In genomic region chr9:38362912-38363588, GRCh38 we compare ENCODE assay signal across 8 cellular contexts. TPM values are rescaled to one million over a fixed set of nuclear protein-coding genes. Genes with fewer than 3 reads are reported as not detected.
DNase-seq lines count a peak whose midpoint lies in the region; ATAC-seq and TF ChIP-seq lines count a peak whose summit lies in the region.

No MANE protein-coding gene starts in this region.

- H3K27me3 Mint-ChIP-seq in CD14-positive monocyte (ENCODE audit: low read depth in 3 of 3): peaks cover 1 to 2% (median 1%) of the 10 kb centered on the region in 3 donors
- peaks cover 6% of the 10 kb centered on the region for H3K27me3 Mint-ChIP-seq in IgD-negative memory B cell

- DNase-seq in CD14-positive monocyte (ENCODE audit: low spot score) (no peak), NT2/D1 (ENCODE audit: low read depth, low spot score) (peak; percentile 30), astrocyte of the hippocampus (ENCODE audit: low read depth, low spot score) (peak; percentile 90), hepatic stellate cell (ENCODE audit: low spot score) (peak; percentile 77), OCI-M2 (lab: John Stamatoyannopoulos, UW; ENCODE audit: unreplicated experiment) (no peak)

- H3K9me3 Mint-ChIP-seq in CD14-positive monocyte (peaks cover 0 to 5% (median 0%) of the 10 kb centered on the region in 7 donors), IgD-negative memory B cell (no peaks in the 10 kb centered on the region)

- no peak overlapping the region for H3K4me3 ChIP-seq in NT2/D1 (ENCODE audit: insufficient read length, low read depth)
- peak overlapping the region; percentile 56 for H3K4me3 ChIP-seq in skeletal muscle satellite cell (ENCODE audit: low read length)

- H3K4me2 ChIP-seq in skeletal muscle satellite cell (ENCODE audit: low read length): peak overlapping the region; percentile 75

- H3K4me1 Mint-ChIP-seq in CD14-positive monocyte: peaks cover 9% of the 10 kb centered on the region
- H3K4me1 Mint-ChIP-seq in IgD-negative memory B cell: peaks cover 0 to 5% (median 4%) of the 10 kb centered on the region in 3 donors

- intact Hi-C loops in CD14-positive monocyte (cut with micrococcal nuclease): loop anchor here in 1 of 2 donors (5.0 kb wide), 1 partner anchor 616 kb away; no protein-coding TSS in a partner anchor

- H3K27ac Mint-ChIP-seq in CD14-positive monocyte (peak overlapping the region; percentile 1 to 80 (median 65)), IgD-negative memory B cell (no peak overlapping the region)

- no peak overlapping the region for H3K9ac ChIP-seq in NT2/D1 (ENCODE audit: insufficient read length, low read depth)
- no peak overlapping the region for H3K9ac ChIP-seq in skeletal muscle satellite cell (ENCODE audit: low read depth, low read length)

- no peaks in the 10 kb centered on the region for H3K36me3 Mint-ChIP-seq in CD14-positive monocyte
- H3K36me3 Mint-ChIP-seq in IgD-negative memory B cell: no peaks in the 10 kb centered on the region

- no peaks in the 10 kb centered on the region for H3K36me3 ChIP-seq in NT2/D1 (ENCODE audit: insufficient read depth, insufficient read length, low read length)
- no peaks in the 10 kb centered on the region for H3K36me3 ChIP-seq in skeletal muscle satellite cell (ENCODE audit: insufficient read depth, low read length)

- TF ChIP-seq CTCF in CD14-positive monocyte (IDR thresholded peaks at IDR 0.05): peak; percentile 71

- H3K9me3 ChIP-seq in NT2/D1 (ENCODE audit: insufficient read depth, low read length) (no peaks in the 10 kb centered on the region), skeletal muscle satellite cell (replicated peaks; ENCODE audit: low read length) (no peaks in the 10 kb centered on the region)

- H3K4me1 ChIP-seq in NT2/D1 (ENCODE audit: insufficient read depth, insufficient read length): peaks cover 7% of the 10 kb centered on the region
- peaks cover 9% of the 10 kb centered on the region for H3K4me1 ChIP-seq in skeletal muscle satellite cell (ENCODE audit: control insufficient read depth, insufficient read depth, low read length)

- ATAC-seq in GM18520 (IDR thresholded peaks at IDR 0.05; ENCODE audit: unreplicated experiment): peak; percentile 55

- H3K4me3 Mint-ChIP-seq in CD14-positive monocyte: peak overlapping the region; percentile 68 to 92
- H3K4me3 Mint-ChIP-seq in IgD-negative memory B cell: peak overlapping the region in 3 of 4 donors; percentile 39 to 77 (median 61)

- H3K27me3 ChIP-seq in NT2/D1 (ENCODE audit: insufficient read depth, insufficient read length) (peaks cover 2% of the 10 kb centered on the region), skeletal muscle satellite cell (ENCODE audit: control insufficient read depth, insufficient read depth, low read length) (peaks cover 5% of the 10 kb centered on the region)

RNA-seq across cellular contexts. Expression of gene ALDH1B1, which starts 29.5 kb away (rescaled TPM):
- polyA plus RNA-seq in CD14-positive monocyte: 1 to 10 TPM; 3.8 to 4.5 TPM
- polyA plus RNA-seq in IgD-negative memory B cell: 9.6 TPM
- 38.8 and 40.6 TPM in 2 replicates for total RNA-seq in skeletal muscle satellite cell (2012; rRNA removed)

Comparison
In these comparisons a context has a peak if more than half of its experiments do, and no peak if none do; other contexts are left out.
1. DNase-seq: peak in NT2/D1 (single experiment), astrocyte of the hippocampus (single experiment) and hepatic stellate cell (single experiment); none in CD14-positive monocyte (single experiment) and OCI-M2 (single experiment).
2. H3K27ac Mint-ChIP-seq: peak in CD14-positive monocyte (7 of 7); none in IgD-negative memory B cell (0 of 3).